Comparison of ENCODE assay signal across 23 cellular contexts in genomic region chr13:27696731-27697130, GRCh38.
"Had no signal": no experiment of that assay in that cellular context is flagged by ENCODE, and none has a peak within 500 bp of the region (broad histone marks: within the 10 kb centered on the region; RNA-seq: fewer than 3 reads in every experiment).

No MANE protein-coding gene starts in this region.

- H3K27ac ChIP-seq: left ventricle myocardium inferior, ovary, right atrium auricular region, right lobe of liver, tibial nerve, uterus had no signal

- DNase-seq: islet precursor cell; left ventricle myocardium inferior; mesendoderm; naive thymus-derived CD4-positive, alpha-beta T cell; ovary; right lobe of liver; stimulated activated CD4-positive, alpha-beta T cell treated with anti-CD3 and anti-CD28 coated beads, Interleukin-1b, Interleukin-23, amount 100 ng/mL, for 48 hours; stimulated activated CD4-positive, alpha-beta T cell treated with anti-CD3 and anti-CD28 coated beads, Interleukin-2, amount 100 ng/mL, for 48 hours; stimulated activated CD4-positive, alpha-beta T cell treated with anti-CD3 and anti-CD28 coated beads, Interleukin-4, amount 100 ng/mL, for 4 hours; stimulated activated CD8-positive, alpha-beta memory T cell treated with anti-CD3 and anti-CD28 coated beads, Interleukin-4, amount 100 ng/mL, for 48 hours; stimulated activated naive CD4-positive, alpha-beta T cell treated with Interleukin-2 at 50 U/mL for 16 hours; stimulated activated naive CD8-positive, alpha-beta T cell treated with anti-CD3 and anti-CD28 coated beads, Interleukin-15, amount 100 ng/mL, for 72 hours; substantia nigra; uterus had no signal

- H3K4me1 Mint-ChIP-seq: mesothelial cell of epicardium had no signal

- H3K4me2 ChIP-seq: smooth muscle cell had no signal

- H3K4me1 ChIP-seq: left ventricle myocardium inferior, right atrium auricular region, right lobe of liver, tibial nerve, uterus had no signal

- H3K27me3 ChIP-seq: ovary, right atrium auricular region, right lobe of liver, tibial nerve, uterus had no signal

- H3K9me3 ChIP-seq: ovary, right lobe of liver, uterus had no signal

- H3K36me3 ChIP-seq: left ventricle myocardium inferior, ovary, right atrium auricular region, right lobe of liver, tibial nerve, uterus had no signal

- H3K36me3 Mint-ChIP-seq: mesothelial cell of epicardium; stimulated activated memory B cell treated with anti-CD40 and anti-IgM and Interleukin-4, amounts not matched to agents 10 μg/mL and 1 μg/mL and 100 μg/mL, for 72 hours; type B pancreatic cell had no signal

- H3K4me3 ChIP-seq: left ventricle myocardium inferior, lung, ovary, right atrium auricular region, right lobe of liver, smooth muscle cell, tibial nerve, uterus had no signal

- H3K27ac Mint-ChIP-seq: mesothelial cell of epicardium; natural killer cell treated with Interleukin-12 subunit alpha and Interleukin-12 subunit beta and Interleukin-15 and Interleukin-18, amount 100 ng/mL, for 72 hours; progenitor cell of endocrine pancreas; stimulated activated memory B cell treated with anti-CD40 and anti-IgM and Interleukin-4, amounts not matched to agents 10 μg/mL and 1 μg/mL and 100 μg/mL, for 72 hours; stimulated activated naive CD8-positive, alpha-beta T cell treated with anti-CD3 and anti-CD28 coated beads, Interleukin-15, amount 100 ng/mL, for 72 hours; type B pancreatic cell had no signal

- H3K4me3 Mint-ChIP-seq: mesothelial cell of epicardium; natural killer cell treated with Interleukin-12 subunit alpha and Interleukin-12 subunit beta and Interleukin-15 and Interleukin-18, amount 100 ng/mL, for 72 hours; stimulated activated memory B cell treated with anti-CD40 and anti-IgM and Interleukin-4, amounts not matched to agents 10 μg/mL and 1 μg/mL and 100 μg/mL, for 72 hours; stimulated activated naive CD8-positive, alpha-beta T cell treated with anti-CD3 and anti-CD28 coated beads, Interleukin-15, amount 100 ng/mL, for 72 hours; type B pancreatic cell had no signal

- H3K9me3 Mint-ChIP-seq: natural killer cell treated with Interleukin-12 subunit alpha and Interleukin-12 subunit beta and Interleukin-15 and Interleukin-18, amount 100 ng/mL, for 72 hours had no signal

- ATAC-seq: naive thymus-derived CD4-positive, alpha-beta T cell; natural killer cell treated with Interleukin-12 subunit alpha and Interleukin-12 subunit beta and Interleukin-15 and Interleukin-18, amount 100 ng/mL, for 72 hours; right lobe of liver; stimulated activated memory B cell treated with anti-CD40 and anti-IgM and Interleukin-4, amounts not matched to agents 10 μg/mL and 1 μg/mL and 100 μg/mL, for 72 hours; stimulated activated naive CD8-positive, alpha-beta T cell treated with anti-CD3 and anti-CD28 coated beads, Interleukin-15, amount 100 ng/mL, for 72 hours had no signal
